In the genomic region with DNA sequence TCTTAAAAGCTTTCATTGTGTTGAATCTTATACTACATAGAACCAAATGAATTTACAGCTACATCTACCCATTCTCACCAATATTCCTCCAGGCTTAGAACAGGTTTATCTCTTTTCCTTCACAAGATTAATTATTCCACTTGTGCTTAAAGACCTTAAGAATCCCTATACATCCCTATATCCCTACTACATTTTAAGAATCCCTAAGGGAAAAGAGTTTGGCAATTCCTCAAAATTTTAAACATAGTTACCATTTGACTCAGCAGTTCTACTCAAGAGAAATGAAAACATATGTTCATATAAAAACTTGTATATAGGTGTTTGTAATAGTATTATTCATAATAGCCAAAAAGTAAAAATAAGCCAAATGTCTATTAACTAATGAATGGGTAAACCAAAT, we compare ENCODE assay signal across 8 cellular contexts.
DNase-seq lines count a peak whose midpoint lies in the region; ATAC-seq, FAIRE-seq and TF ChIP-seq lines count a peak whose summit lies in the region.
"Not testable (repeated sequence)": the region's sequence is repeated elsewhere in the genome, so short reads cannot be mapped to it uniquely, and the experiment has no call there.

No MANE protein-coding gene starts in this region.

- BruUV-seq in GM12878 (replicated peaks; lab: Mats Ljungman, UMichigan), result not testable (repeated sequence)

- H3K9me3 Mint-ChIP-seq in chondrocyte (ENCODE audit: low read depth), result not testable (repeated sequence)

- TF ChIP-seq EP300 in GM12878 (IDR thresholded peaks at IDR 0.05; ENCODE audit: borderline replicate concordance in 1 of 2, control insufficient read depth in 1 of 2, low read depth in 2 of 2, low read length in 2 of 2), result not testable (repeated sequence)

- not testable (repeated sequence) for H3K4me3 Mint-ChIP-seq in chondrocyte (ENCODE audit: unreplicated experiment)

- H3K79me2 ChIP-seq in GM12878 (ENCODE audit: control insufficient read depth, insufficient read depth, low read length), result not testable (repeated sequence)

- peaks cover 17% of the 10 kb centered on the region for H3K4me1 ChIP-seq in GM12878 (ENCODE audit: control insufficient read depth, insufficient read depth, low read length)
- peaks cover 28 to 75% of the 10 kb centered on the region in 2 experiments for H3K4me1 ChIP-seq in neutrophil (ENCODE audit: control insufficient read depth in 1 of 2, insufficient read depth in 1 of 2, low read depth in 1 of 2, low read length in 1 of 2)

- peaks cover 19% of the 10 kb centered on the region for H3K36me3 Mint-ChIP-seq in chondrocyte (ENCODE audit: low read depth)

- H3K9ac ChIP-seq in GM12878 (ENCODE audit: control insufficient read depth, insufficient read depth, low read length), result not testable (repeated sequence)

- not testable (repeated sequence) for H3K4me3 ChIP-seq in GM12878
- H3K4me3 ChIP-seq in neutrophil (ENCODE audit: low read depth in 1 of 2, low read length in 1 of 2), result peak overlapping the region in 1 of 2 experiments; percentile 41

- H3K9me3 ChIP-seq in GM12878 (replicated peaks; ENCODE audit: control insufficient read depth, insufficient read depth, low read length); neutrophil: not testable (repeated sequence)

- not testable (repeated sequence) for ATAC-seq in GM12878

- not testable (repeated sequence) for TF ChIP-seq RAD21 in GM12878 (IDR thresholded peaks at IDR 0.05; ENCODE audit: insufficient read depth, low read depth, low read length)

- TF ChIP-seq CTCF in GM12878 (IDR thresholded peaks at IDR 0.05 in 2 of 3, conservative IDR thresholded peaks at IDR 0.05 in 1 of 3; ENCODE audit: control insufficient read depth in 2 of 3, extremely low read depth in 1 of 3, insufficient read depth in 1 of 3, low read depth in 3 of 3, low read length in 3 of 3); chondrocyte (IDR thresholded peaks at IDR 0.05); neutrophil (IDR thresholded peaks at IDR 0.05): not testable (repeated sequence)

- not testable (repeated sequence) for H3K27ac ChIP-seq in GM12878 (ENCODE audit: control insufficient read depth, insufficient read depth)
- H3K27ac ChIP-seq in neutrophil, result peak overlapping the region; percentile 65

- not testable (repeated sequence) for TF ChIP-seq POLR2A in GM12878 (IDR thresholded peaks at IDR 0.05; ENCODE audit: low read depth, low read length)

- CTCF ChIA-PET in GM12878 (lab: Yijun Ruan, JAX), result not testable (repeated sequence)

- H4K20me1 ChIP-seq in GM12878 (ENCODE audit: control insufficient read depth, insufficient read depth), result not testable (repeated sequence)

- peak overlapping the region; percentile 75 for H3K27ac Mint-ChIP-seq in chondrocyte (ENCODE audit: unreplicated experiment)

- FAIRE-seq in A204.1 (lab: Jason Lieb, UNC), result peak; percentile 70
- peak; percentile 41 for FAIRE-seq in RCC 7860 (lab: Jason Lieb, UNC)
- FAIRE-seq in GM12878 (lab: Jason Lieb, UNC), result not testable (repeated sequence)

- DNase-seq in EH (ENCODE audit: low read depth), result peak; percentile 62
- peak; percentile 61 for DNase-seq in HS-5 (ENCODE audit: low read depth)
- not testable (repeated sequence) for DNase-seq in RCC 7860 (ENCODE audit: low spot score); GM12878 (ENCODE audit: low read depth, low spot score); chondrocyte (ENCODE audit: low spot score)
- peak; percentile 62 for DNase-seq in fibroblast of peridontal ligament (ENCODE audit: extremely low read depth)

- POLR2A ChIA-PET in GM12878 (lab: Charles Lee), result not testable (repeated sequence)

- SMC1A ChIA-PET in GM12878 (lab: Charles Lee; ENCODE audit: uncharacterized antibody, unreplicated experiment), result not testable (repeated sequence)

- not testable (repeated sequence) for H3K27me3 ChIP-seq in GM12878 (replicated peaks in 1 of 2; ENCODE audit: control insufficient read depth in 2 of 2, insufficient read depth in 2 of 2, low read length in 1 of 2); neutrophil

- H3K4me1 Mint-ChIP-seq in chondrocyte (ENCODE audit: low read depth), result peaks cover 23% of the 10 kb centered on the region

- H2AFZ ChIP-seq in GM12878 (ENCODE audit: control insufficient read depth, low read depth, low read length), result not testable (repeated sequence)

- intact Hi-C loops in GM12878 (cut with micrococcal nuclease; ENCODE audit: unreplicated experiment), result not testable (repeated sequence)

- H3K4me2 ChIP-seq in GM12878 (ENCODE audit: control insufficient read depth, insufficient read depth), result peak overlapping the region; percentile 66

- RAD21 ChIA-PET in GM12878 (lab: Charles Lee; ENCODE audit: unreplicated experiment), result not testable (repeated sequence)

- H3K36me3 ChIP-seq in GM12878 (ENCODE audit: control insufficient read depth in 2 of 2, insufficient read depth in 2 of 2, low read length in 1 of 2), result not testable (repeated sequence)
- peaks cover 35% of the 10 kb centered on the region for H3K36me3 ChIP-seq in neutrophil

- in situ Hi-C loops in GM12878 (cut with MboI), result not testable (repeated sequence)

- H3K27me3 Mint-ChIP-seq in chondrocyte (ENCODE audit: low read depth), result not testable (repeated sequence)
